In the genomic region with DNA sequence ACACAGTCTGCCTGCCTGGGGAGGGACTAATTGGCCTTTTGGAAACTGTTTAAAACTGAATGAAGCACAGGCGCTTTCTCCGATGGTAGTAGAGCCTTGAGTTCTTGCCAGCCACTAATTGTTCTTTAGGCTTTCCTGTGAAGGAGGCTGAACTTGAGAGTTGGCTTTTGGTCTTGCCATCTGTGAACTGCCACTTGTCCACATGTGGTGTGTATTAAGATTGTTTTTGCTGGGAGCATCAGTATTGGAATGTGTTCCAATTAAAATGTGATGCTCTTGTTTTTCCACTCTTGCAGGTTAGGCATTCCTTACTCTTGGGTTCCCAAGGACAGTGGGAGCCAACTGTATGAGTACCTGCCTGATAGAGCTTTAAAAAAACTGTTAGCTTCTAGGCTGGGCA, we compare ENCODE assay signal across 16 cellular contexts.
DNase-seq lines count a peak whose midpoint lies in the region; ATAC-seq lines count a peak whose summit lies in the region.
"Had no signal": no experiment of that assay in that cellular context is flagged by ENCODE, and none has a peak within 500 bp of the region (broad histone marks: within the 10 kb centered on the region; RNA-seq: fewer than 3 reads in every experiment).

No MANE protein-coding gene starts in this region.

- DNase-seq in NCI-H2227 (lab: John Stamatoyannopoulos, UW; ENCODE audit: unreplicated experiment) (peak; percentile 8), NCI-H2227 treated with DMSO at 0.1 percent for 48 hours (lab: John Stamatoyannopoulos, UW) (no peak), EH (ENCODE audit: low read depth) (peak; percentile 36), NCI-H524 treated with DMSO at 0.1 percent for 48 hours (lab: John Stamatoyannopoulos, UW) (peak; percentile 95), fibroblast of gingiva (ENCODE audit: low read depth) (peak; percentile 6), NCI-H510A treated with DMSO at 0.1 percent for 48 hours (lab: John Stamatoyannopoulos, UW) (no peak)
- DNase-seq in activated CD4-positive, alpha-beta T cell treated with anti-CD3 and anti-CD28 coated beads, Interleukin-2, amount 50 U/mL, for 48 hours = no peak
- DNase-seq: GOT3; HCEC 1CT; IMR-90; NCI-H1105; NCI-H146; NCI-H2029 treated with DMSO at 0.1 percent for 48 hours; NCI-H226; NK-92 treated with Interleukin-12 subunit alpha and Interleukin-12 subunit beta, amount 100 ng/mL, for 24 hours had no signal

- no peak for ATAC-seq in GM21381 (IDR thresholded peaks at IDR 0.05; ENCODE audit: unreplicated experiment)

Comparison
In these comparisons a context has a peak if more than half of its experiments do, and no peak if none do; other contexts are left out.
1. DNase-seq: peak in NCI-H2227 (single experiment), EH (single experiment), NCI-H524 treated with DMSO at 0.1 percent for 48 hours (single experiment) and fibroblast of gingiva (single experiment); none in NCI-H2227 treated with DMSO at 0.1 percent for 48 hours (single experiment), NCI-H510A treated with DMSO at 0.1 percent for 48 hours (single experiment) and activated CD4-positive, alpha-beta T cell treated with anti-CD3 and anti-CD28 coated beads, Interleukin-2, amount 50 U/mL, for 48 hours (0 of 2).